ENCODE assay signal across 8 cellular contexts in genomic region chr3:14434105-14434504, GRCh38. TPM values are rescaled to one million over a fixed set of nuclear protein-coding genes. Genes with fewer than 3 reads are reported as not detected.
DNase-seq lines count a peak whose midpoint lies in the region; ATAC-seq and TF ChIP-seq lines count a peak whose summit lies in the region.

No MANE protein-coding gene starts in this region.

- no CpG with 5 or more reads among the region's 4 CpGs for WGBS in IMR-90 (ENCODE audit: extremely low coverage in 2 of 2, insufficient read length in 1 of 2), 2 experiments

- no peak overlapping the region for H3K18ac ChIP-seq in IMR-90 (ENCODE audit: low read depth, low read length)

- peaks cover 30% of the 10 kb centered on the region for H3K9me1 ChIP-seq in IMR-90 (ENCODE audit: insufficient read depth, low read length)

- H3K79me1 ChIP-seq in IMR-90 (ENCODE audit: low read depth in 1 of 2, low read length in 2 of 2), result peaks cover 34 to 84% of the 10 kb centered on the region in 2 experiments

- in situ Hi-C loops in IMR-90 (cut with MboI; ENCODE audit: low sequenced_read_pairs), result no loop called here

- H3K9ac ChIP-seq in BLaER1 treated with 17β-estradiol and CSF1 and Interleukin-3, amounts not matched to agents 10 nM and 100 nM, result peak overlapping the region in 7 of 11 experiments; percentile 1 to 55 (median 23); a peak in 8 of 22 replicates
- H3K9ac ChIP-seq in IMR-90 (ENCODE audit: low read depth, low read length), result no peak overlapping the region
- H3K9ac ChIP-seq in mucosa of stomach (ENCODE audit: low read length), result peak overlapping the region; percentile 53

- H3K4me1 ChIP-seq in BLaER1 treated with 17β-estradiol and CSF1 and Interleukin-3, amounts not matched to agents 10 nM and 100 nM, result peaks cover 64 to 98% (median 81%) of the 10 kb centered on the region in 10 experiments
- peaks cover 37% of the 10 kb centered on the region for H3K4me1 ChIP-seq in IMR-90 (ENCODE audit: control insufficient read depth, insufficient read depth, low read length)
- H3K4me1 ChIP-seq in mucosa of stomach (ENCODE audit: control insufficient read depth, insufficient read depth, low read length), result peaks cover 87% of the 10 kb centered on the region

- H2AK5ac ChIP-seq in IMR-90 (ENCODE audit: low read depth, low read length), result peak overlapping the region; percentile 89

- peak overlapping the region; percentile 46; the same call in 1 of the 2 replicates for H4K91ac ChIP-seq in IMR-90 (ENCODE audit: insufficient read depth, low read depth, low read length)

- H3K4ac ChIP-seq in IMR-90 (ENCODE audit: low read depth, low read length), result peak overlapping the region; percentile 58

- peak overlapping the region in 1 of 2 experiments; percentile 59; a peak in 1 of 4 replicates for H4K8ac ChIP-seq in IMR-90 (ENCODE audit: low read depth in 2 of 2, low read length in 2 of 2)

- TF ChIP-seq CTCF in IMR-90 (conservative IDR thresholded peaks at IDR 0.05; ENCODE audit: low read depth, low read length), result no peak

- no peak overlapping the region for H3K56ac ChIP-seq in IMR-90 (ENCODE audit: extremely low read depth, insufficient read depth, low read length)

- no peak overlapping the region for H2AK9ac ChIP-seq in IMR-90 (replicated peaks; ENCODE audit: low read depth, low read length, poor library complexity)

- no peak for TF ChIP-seq POLR2A in IMR-90 (IDR thresholded peaks at IDR 0.05; ENCODE audit: low read depth, low read length)

- H4K5ac ChIP-seq in IMR-90 (ENCODE audit: low read depth, low read length), result no peak overlapping the region

- DNase-seq in IMR-90 (peak; percentile 65), amniotic epithelial cell (ENCODE audit: low read depth) (peak; percentile 64), NCI-H1436 treated with DMSO at 0.1 percent for 48 hours (lab: John Stamatoyannopoulos, UW) (no peak)

- H3K4me3 ChIP-seq in BLaER1 treated with 17β-estradiol and CSF1 and Interleukin-3, amounts not matched to agents 10 nM and 100 nM, result no peak overlapping the region
- H3K4me3 ChIP-seq in IMR-90 (ENCODE audit: insufficient read depth, low read depth, low read length), result no peak overlapping the region
- H3K4me3 ChIP-seq in mucosa of stomach (ENCODE audit: low read length), result no peak overlapping the region

- BruUV-seq in IMR-90 (replicated peaks; lab: Mats Ljungman, UMichigan), result no TSS peak

- peak overlapping the region; percentile 70 for H2BK120ac ChIP-seq in IMR-90 (ENCODE audit: low read depth, low read length)

- peak overlapping the region; percentile 62; the same call in 1 of the 3 replicates for H2BK15ac ChIP-seq in IMR-90 (ENCODE audit: low read depth, low read length)

- H3K9me3 ChIP-seq in BLaER1 treated with 17β-estradiol and CSF1 and Interleukin-3, amounts not matched to agents 10 nM and 100 nM (replicated peaks in 1 of 11), result no peaks in the 10 kb centered on the region
- no peaks in the 10 kb centered on the region for H3K9me3 ChIP-seq in IMR-90 (ENCODE audit: control insufficient read depth, insufficient read depth, low read length)
- no peaks in the 10 kb centered on the region for H3K9me3 ChIP-seq in mucosa of stomach (ENCODE audit: control insufficient read depth, low read length)

- H3K4me2 ChIP-seq in BLaER1 treated with 17β-estradiol and CSF1 and Interleukin-3, amounts not matched to agents 10 nM and 100 nM, result peak overlapping the region in 9 of 11 experiments; percentile 22 to 99 (median 86); a peak in 13 of 22 replicates
- H3K4me2 ChIP-seq in IMR-90 (ENCODE audit: low read depth, low read length), result no peak overlapping the region

- peak overlapping the region; percentile 13 for H2AFZ ChIP-seq in IMR-90 (replicated peaks; ENCODE audit: low read length, poor library complexity)

- no peaks in the 10 kb centered on the region for H3K27me3 ChIP-seq in BLaER1 treated with 17β-estradiol and CSF1 and Interleukin-3, amounts not matched to agents 10 nM and 100 nM
- H3K27me3 ChIP-seq in IMR-90 (ENCODE audit: control insufficient read depth, insufficient read depth, low read length) (no peaks in the 10 kb centered on the region), mucosa of stomach (ENCODE audit: control insufficient read depth, insufficient read depth, low read length) (no peaks in the 10 kb centered on the region)

- CTCF ChIA-PET in IMR-90 (lab: Yijun Ruan, JAX), result interaction anchor here (0.7 to 2.4 kb wide), 3 partner anchors 13 to 76 kb away, joined by 3 to 6 read pairs (median 5); no protein-coding TSS in a partner anchor

- peak overlapping the region; percentile 21 for H2BK5ac ChIP-seq in IMR-90 (ENCODE audit: low read depth, low read length, poor library complexity, severe bottlenecking)

- H3K27ac ChIP-seq in BLaER1 treated with 17β-estradiol and CSF1 and Interleukin-3, amounts not matched to agents 10 nM and 100 nM, result peak overlapping the region in 10 of 11 experiments; percentile 5 to 90 (median 30); a peak in 12 of 22 replicates
- no peak overlapping the region for H3K27ac ChIP-seq in IMR-90 (ENCODE audit: insufficient read depth, low read length)

- POLR2A ChIA-PET in IMR-90 (lab: Charles Lee; ENCODE audit: unreplicated experiment), result no interaction called here

- ATAC-seq in IMR-90 (ENCODE audit: low read depth) (no peak), GM18511 (IDR thresholded peaks at IDR 0.05; ENCODE audit: unreplicated experiment) (no peak), HG02763 (IDR thresholded peaks at IDR 0.05; ENCODE audit: unreplicated experiment) (no peak), GM21737 (IDR thresholded peaks at IDR 0.05; ENCODE audit: unreplicated experiment) (no peak)

- H4K20me1 ChIP-seq in BLaER1 treated with 17β-estradiol and CSF1 and Interleukin-3, amounts not matched to agents 10 nM and 100 nM, result peaks cover 0 to 97% (median 88%) of the 10 kb centered on the region in 11 experiments; a peak in 18 of 22 replicates
- H4K20me1 ChIP-seq in IMR-90 (ENCODE audit: insufficient read depth, low read length), result peaks cover 9% of the 10 kb centered on the region; the same call in 1 of the 2 replicates

- H3K36me3 ChIP-seq in BLaER1 treated with 17β-estradiol and CSF1 and Interleukin-3, amounts not matched to agents 10 nM and 100 nM, result peaks cover 0 to 17% (median 0%) of the 10 kb centered on the region in 11 experiments; a peak in 6 of 22 replicates
- H3K36me3 ChIP-seq in IMR-90 (ENCODE audit: control insufficient read depth, insufficient read depth, low read length) (no peaks in the 10 kb centered on the region), mucosa of stomach (ENCODE audit: control insufficient read depth, insufficient read depth, low read length) (no peaks in the 10 kb centered on the region)

- dilution Hi-C loops in IMR-90 (cut with HindIII; ENCODE audit: low sequenced_read_pairs, unreplicated experiment), result no loop called here

- intact Hi-C loops in IMR-90 (cut with micrococcal nuclease), result no loop called here

- peak overlapping the region; percentile 72; the same call in 1 of the 2 replicates for H3K23ac ChIP-seq in IMR-90 (ENCODE audit: low read depth, low read length)

- H2BK20ac ChIP-seq in IMR-90 (ENCODE audit: low read depth, low read length), result peak overlapping the region; percentile 66; the same call in 1 of the 2 replicates

- TF ChIP-seq RAD21 in IMR-90 (IDR thresholded peaks at IDR 0.05; ENCODE audit: low read length), result no peak

- H3K14ac ChIP-seq in IMR-90 (replicated peaks; ENCODE audit: low read depth, low read length), result peak overlapping the region; percentile 25; the same call in 1 of the 2 replicates

TF ChIP-seq in IMR-90, 13 proteins besides CTCF, POLR2A, EP300 and RAD21:
- TF ChIP-seq MAZ (IDR thresholded peaks at IDR 0.05; ENCODE audit: borderline replicate concordance, low read depth, low read length), result no peak
- no peak for TF ChIP-seq SMC3 (IDR thresholded peaks at IDR 0.05; ENCODE audit: low read depth, low read length)
- no peak for TF ChIP-seq MXI1 (IDR thresholded peaks at IDR 0.05; ENCODE audit: borderline replicate concordance, low read depth, low read length)
- TF ChIP-seq BHLHE40 (IDR thresholded peaks at IDR 0.05; ENCODE audit: low read depth, low read length), result peak; percentile 18; the same call in 1 of the 2 replicates
- peak; percentile 8; the same call in 1 of the 2 replicates for TF ChIP-seq CEBPB (IDR thresholded peaks at IDR 0.05; ENCODE audit: low read depth, low read length)

RNA-seq across cellular contexts. Expression of gene SLC6A6, which starts 31.7 kb away (rescaled TPM):
- total RNA-seq in IMR-90 (2012; rRNA removed), result 29.9 and 32.5 TPM in 2 replicates
- 39.3 and 39.4 TPM in 2 replicates for polyA plus RNA-seq in IMR-90 (2012; rRNA removed)
- polyA plus RNA-seq in IMR-90 (2012; cell fraction: cytosol; rRNA removed), result 14.9 and 24.2 TPM in 2 replicates
- polyA plus RNA-seq in IMR-90 (2012; cell fraction: nucleus; rRNA removed; ENCODE audit: low replicate concordance), result 70.6 and 99.2 TPM in 2 replicates
